In the genomic region with DNA sequence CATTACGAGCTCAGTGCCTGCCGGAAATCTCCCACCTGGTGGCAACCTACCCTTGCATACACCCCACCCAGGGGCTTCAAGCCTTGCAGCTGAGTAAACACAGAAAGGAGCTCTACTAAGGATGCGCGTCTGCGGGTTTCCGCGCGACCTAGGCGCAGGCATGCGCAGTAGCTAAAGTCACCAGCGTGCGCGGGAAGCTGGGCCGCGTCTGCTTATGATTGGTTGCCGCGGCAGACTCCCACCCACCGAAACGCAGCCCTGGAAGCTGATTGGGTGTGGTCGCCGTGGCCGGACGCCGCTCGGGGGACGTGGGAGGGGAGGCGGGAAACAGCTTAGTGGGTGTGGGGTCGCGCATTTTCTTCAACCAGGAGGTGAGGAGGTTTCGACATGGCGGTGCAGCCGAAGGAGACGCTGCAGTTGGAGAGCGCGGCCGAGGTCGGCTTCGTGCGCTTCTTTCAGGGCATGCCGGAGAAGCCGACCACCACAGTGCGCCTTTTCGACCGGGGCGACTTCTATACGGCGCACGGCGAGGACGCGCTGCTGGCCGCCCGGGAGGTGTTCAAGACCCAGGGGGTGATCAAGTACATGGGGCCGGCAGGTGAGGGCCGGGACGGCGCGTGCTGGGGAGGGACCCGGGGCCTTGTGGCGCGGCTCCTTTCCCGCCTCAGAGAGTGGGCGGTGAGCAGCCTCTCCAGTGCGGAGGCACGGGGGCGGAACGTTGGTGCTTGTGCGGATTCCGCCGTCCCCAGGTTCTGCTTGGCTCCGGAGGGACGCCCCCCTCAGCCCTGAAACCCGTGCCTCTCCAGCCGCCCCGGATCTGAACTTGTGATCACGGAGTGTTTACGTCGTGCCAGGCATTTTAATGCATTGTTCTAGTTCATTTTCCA, we compare ENCODE assay signal across 8 cellular contexts. TPM values are rescaled to one million over a fixed set of nuclear protein-coding genes. Genes with fewer than 3 reads are reported as not detected.
DNase-seq lines count a peak whose midpoint lies in the region; ATAC-seq lines count a peak whose summit lies in the region.

A gene (plus strand): TSS at position 352 of the 887 bp plus-strand sequence. CDS start 36 bp downstream, at position 388.

- ATAC-seq in GM21529 (IDR thresholded peaks at IDR 0.05; ENCODE audit: unreplicated experiment): peak; percentile 96

- DNase-seq in DMS 273 treated with DMSO at 0.1 percent for 48 hours (lab: John Stamatoyannopoulos, UW) (peak; percentile 93), OCI-M1 (lab: John Stamatoyannopoulos, UW) (peak; percentile 96), activated T-cell treated with anti-CD3 and anti-CD28 coated beads for 1 hour (ENCODE audit: low read depth) (peak; percentile 80), epidermal melanocyte (ENCODE audit: insufficient read length, low spot score) (peak; percentile 96), middle frontal gyrus (ENCODE audit: extremely low spot score, low spot score) (peak; percentile 86)
- peak; percentile 82 to 85 for DNase-seq in stimulated activated CD8-positive, alpha-beta memory T cell treated with anti-CD3 and anti-CD28 coated beads, Interleukin-2, amount 100 ng/mL, for 1 hour (ENCODE audit: low read depth in 2 of 2)

- peak within 1 kb of the TSS; percentile 89 to 99 (median 99) for H3K4me3 Mint-ChIP-seq in IgD-negative memory B cell

- H3K27me3 Mint-ChIP-seq in IgD-negative memory B cell: no peaks in the 10 kb centered on the region

- H3K27ac Mint-ChIP-seq in IgD-negative memory B cell: peak within 1 kb of the TSS; percentile 46 to 94 (median 59)

- peaks cover 8% of the 10 kb centered on the region for H3K36me3 Mint-ChIP-seq in IgD-negative memory B cell

- peaks cover 8 to 24% (median 21%) of the 10 kb centered on the region in 3 donors for H3K4me1 Mint-ChIP-seq in IgD-negative memory B cell

- H3K9me3 Mint-ChIP-seq in IgD-negative memory B cell: no peaks in the 10 kb centered on the region

RNA-seq across cellular contexts. Expression of the gene that starts here (rescaled TPM):
- 18.5 TPM for polyA plus RNA-seq in IgD-negative memory B cell

Comparison
In these comparisons a context has a peak if more than half of its experiments do, and no peak if none do; other contexts are left out.
1. Peak in every context shown above with its lines: DNase-seq and ATAC-seq.